8 cellular contexts compared by ENCODE assay signal in genomic region chr20:50724851-50725721, GRCh38. TPM values are rescaled to one million over a fixed set of nuclear protein-coding genes. Genes with fewer than 3 reads are reported as not detected.
DNase-seq lines count a peak whose midpoint lies in the region; FAIRE-seq and TF ChIP-seq lines count a peak whose summit lies in the region.

No MANE protein-coding gene starts in this region.

- peak overlapping the region; percentile 3 for H4K91ac ChIP-seq in H1 (replicated peaks; ENCODE audit: insufficient read length, low read length)

- H3K27ac ChIP-seq in SK-N-MC = peak overlapping the region; percentile 77
- H3K27ac ChIP-seq in H1 (ENCODE audit: low read depth, low read length) = 0 out of 2 replicates have a peak overlapping the region, but pooled peaks have one; percentile 16

- H3K4me1 ChIP-seq in H1 (replicated peaks in 1 of 4; ENCODE audit: control insufficient read depth in 3 of 4, insufficient read depth in 4 of 4, low read length in 3 of 4) = peaks cover 2 to 11% (median 9%) of the 10 kb centered on the region in 4 experiments; a peak in 5 of 7 replicates

- peak overlapping the region; percentile 41 to 45; a peak in 2 of 4 replicates for H3K4me2 ChIP-seq in H1 (ENCODE audit: insufficient read depth in 1 of 2, low read depth in 2 of 2, low read length in 2 of 2)

- H3K23me2 ChIP-seq in H1 (ENCODE audit: low read depth, low read length) = peaks cover 1% of the 10 kb centered on the region; the same call in 1 of the 2 replicates

- H2AFZ ChIP-seq in H1 (ENCODE audit: low read length) = peak overlapping the region; percentile 93

- peaks cover 6% of the 10 kb centered on the region for H3K4me1 Mint-ChIP-seq in neural crest cell

- peak overlapping the region; percentile 49; the same call in 1 of the 2 replicates for H2BK5ac ChIP-seq in H1 (ENCODE audit: low read depth, low read length)

- H3K4me3 Mint-ChIP-seq in neural crest cell = no peak overlapping the region

- no peak overlapping the region for H3K27ac Mint-ChIP-seq in neural crest cell (ENCODE audit: unreplicated experiment)

- no peak for TF ChIP-seq RAD21 in H1 (IDR thresholded peaks at IDR 0.05 in 1 of 2, conservative IDR thresholded peaks at IDR 0.05 in 1 of 2; ENCODE audit: low read depth in 2 of 2, low read length in 2 of 2)

- TF ChIP-seq POLR2A in H1 (IDR thresholded peaks at IDR 0.05; ENCODE audit: control extremely low read depth in 1 of 2, low read depth in 2 of 2, low read length in 2 of 2) = no peak

- peak overlapping the region; percentile 1 for H3K4ac ChIP-seq in H1 (replicated peaks; ENCODE audit: insufficient read length, low read depth, low read length)

- no peak overlapping the region for H3K23ac ChIP-seq in H1 (ENCODE audit: insufficient read length)

- peak overlapping the region; percentile 72; the same call in 1 of the 2 replicates for H2BK20ac ChIP-seq in H1 (ENCODE audit: low read length)

- H4K8ac ChIP-seq in H1 (ENCODE audit: extremely low read depth, insufficient read depth, low read length) = no peak overlapping the region; the same call in 1 of the 2 replicates

- no peak overlapping the region for H2AK5ac ChIP-seq in H1 (ENCODE audit: low read depth, low read length)

- no peaks in the 10 kb centered on the region for H3K36me3 Mint-ChIP-seq in neural crest cell (ENCODE audit: low read depth)

- WGBS in H1 (ENCODE audit: extremely low coverage in 1 of 2, insufficient coverage in 1 of 2, insufficient read length in 1 of 2, insufficient replicate concordance in 2 of 2, low coverage in 1 of 2, low lambda C conversion rate in 2 of 2, missing lambda C conversion rate in 1 of 2), 2 experiments = 69% methylated on average over 14 of the region's 14 CpGs; no CpG with 5 or more reads in 1 of the 2 experiments

- H3K79me1 ChIP-seq in H1 (ENCODE audit: low read depth, low read length) = no peaks in the 10 kb centered on the region

- H2BK15ac ChIP-seq in H1 (ENCODE audit: low read length) = peak overlapping the region; percentile 88; the same call in 1 of the 2 replicates

- H3K14ac ChIP-seq in H1 (ENCODE audit: insufficient read length) = no peak overlapping the region

- peak overlapping the region; percentile 57 for H3K9ac ChIP-seq in SK-N-MC (ENCODE audit: insufficient read length)
- H3K9ac ChIP-seq in H1 (replicated peaks in 1 of 4; ENCODE audit: extremely low read depth in 1 of 4, low read depth in 3 of 4, low read length in 3 of 4) = 0 out of 7 replicates have a peak overlapping the region, but pooled peaks of 1 of the 4 experiments have one; percentile 11

- peak overlapping the region; percentile 79; the same call in 1 of the 2 replicates for H3K18ac ChIP-seq in H1 (ENCODE audit: extremely low read depth, low read length)

- TF ChIP-seq EP300 in H1 (IDR thresholded peaks at IDR 0.05; ENCODE audit: borderline replicate concordance in 1 of 2, low read depth in 2 of 2, low read length in 2 of 2) = no peak

- DNase-seq in GM10266 (ENCODE audit: extremely low spot score) = peak; percentile 32
- DNase-seq in SK-N-MC (ENCODE audit: low read depth, low spot score) = no peak
- no peak for DNase-seq in H1 (ENCODE audit: low read depth in 1 of 2, low spot score in 2 of 2)
- DNase-seq in neural crest cell (ENCODE audit: low read depth, low spot score) = peak; percentile 28
- peak; percentile 63 for DNase-seq in superior temporal gyrus (ENCODE audit: extremely low spot score)
- DNase-seq in NCI-H1694 (lab: John Stamatoyannopoulos, UW) = no peak
- DNase-seq in RPMI8226 = no peak
- DNase-seq in HuH-7 (ENCODE audit: low spot score) = no peak

- FAIRE-seq in H1 (lab: Jason Lieb, UNC) = no peak

- H3K27me3 Mint-ChIP-seq in neural crest cell (ENCODE audit: low read depth) = no peaks in the 10 kb centered on the region

- no peaks in the 10 kb centered on the region for H3K27me3 ChIP-seq in H1 (replicated peaks in 1 of 4; ENCODE audit: control insufficient read depth in 3 of 4, extremely low read depth in 1 of 4, insufficient read depth in 3 of 4, low read length in 3 of 4)

- H4K20me1 ChIP-seq in H1 (replicated peaks in 1 of 2; ENCODE audit: control insufficient read depth in 1 of 2, insufficient read depth in 2 of 2, low read length in 2 of 2) = no peaks in the 10 kb centered on the region

- POLR2A ChIA-PET in H1 (lab: Charles Lee; ENCODE audit: partially characterized antibody) = interaction anchor here (0.8 to 1.8 kb wide), 7 partner anchors 11 to 133 kb away, joined by 3 to 5 read pairs (median 3); no protein-coding TSS in a partner anchor

- TF ChIP-seq CTCF in GM10266 (IDR thresholded peaks at IDR 0.05; ENCODE audit: control insufficient read depth, insufficient read depth, low read depth, missing control alignments) (no peak), H1 (IDR thresholded peaks at IDR 0.05; ENCODE audit: control extremely low read depth in 1 of 3, insufficient read depth in 1 of 3, low read depth in 1 of 3, low read length in 3 of 3) (no peak), neural crest cell (conservative IDR thresholded peaks at IDR 0.05) (no peak)

- no peak overlapping the region for H2BK120ac ChIP-seq in H1 (replicated peaks; ENCODE audit: low read depth, low read length)

- H3K9me3 Mint-ChIP-seq in neural crest cell = no peaks in the 10 kb centered on the region

- H3K36me3 ChIP-seq in SK-N-MC (ENCODE audit: insufficient read depth, low read length) (no peaks in the 10 kb centered on the region), H1 (ENCODE audit: control insufficient read depth in 2 of 4, insufficient read depth in 4 of 4, low read length in 3 of 4) (no peaks in the 10 kb centered on the region)

- H3K56ac ChIP-seq in H1 (replicated peaks; ENCODE audit: insufficient read length, low read depth, low read length) = no peak overlapping the region

- H2BK12ac ChIP-seq in H1 (ENCODE audit: low read depth, low read length) = peak overlapping the region; percentile 22; the same call in 1 of the 2 replicates

- no peaks in the 10 kb centered on the region for H3K79me2 ChIP-seq in H1 (ENCODE audit: control insufficient read depth in 1 of 2, insufficient read depth in 2 of 2, low read length in 2 of 2)

- H4K5ac ChIP-seq in H1 (ENCODE audit: insufficient read length, low read depth, low read length) = no peak overlapping the region

- H3K9me3 ChIP-seq in SK-N-MC (ENCODE audit: low read depth, low read length) (no peaks in the 10 kb centered on the region), H1 (ENCODE audit: insufficient read depth in 2 of 2, low read depth in 1 of 2, low read length in 1 of 2) (no peaks in the 10 kb centered on the region)

- CTCF ChIA-PET in H1 (lab: Charles Lee; ENCODE audit: partially characterized antibody) = interaction anchor here (0.8 to 3.5 kb wide), 14 partner anchors 9 to 139 kb away, joined by 3 to 16 read pairs (median 4); partner anchors contain the start of gene BCAS4

- H3K4me3 ChIP-seq in SK-N-MC = peak overlapping the region; percentile 63
- no peak overlapping the region for H3K4me3 ChIP-seq in H1 (ENCODE audit: extremely low read depth in 1 of 4, insufficient read depth in 2 of 4, low read depth in 3 of 4, low read length in 4 of 4)

TF ChIP-seq in H1, 55 proteins besides CTCF, POLR2A, EP300 and RAD21 (continues in another document):
- TF ChIP-seq SP1 (IDR thresholded peaks at IDR 0.05; ENCODE audit: low read depth, low read length) = 0 out of 2 replicates have a peak, but pooled peaks have one; percentile 13
- TF ChIP-seq TBP (IDR thresholded peaks at IDR 0.05; ENCODE audit: low read depth, low read length) = no peak
- TF ChIP-seq TEAD4 (IDR thresholded peaks at IDR 0.05; ENCODE audit: low read depth, low read length) = peak; percentile 51; the same call in 1 of the 2 replicates
- no peak for TF ChIP-seq RNF2 (IDR thresholded peaks at IDR 0.05; ENCODE audit: borderline replicate concordance, low read depth, low read length, missing control alignments, poor library complexity, severe bottlenecking)
- peak; percentile 26; the same call in 1 of the 2 replicates for TF ChIP-seq EGR1 (IDR thresholded peaks at IDR 0.05; ENCODE audit: borderline replicate concordance, low read depth, low read length)
- TF ChIP-seq CHD2 (IDR thresholded peaks at IDR 0.05; ENCODE audit: low read length) = no peak
- TF ChIP-seq RXRA (IDR thresholded peaks at IDR 0.05; ENCODE audit: insufficient read depth, low read depth, low read length) = no peak
- TF ChIP-seq GABPA (IDR thresholded peaks at IDR 0.05; ENCODE audit: borderline replicate concordance, insufficient read depth, low read length) = no peak
- no peak for TF ChIP-seq HDAC6 (IDR thresholded peaks at IDR 0.05; ENCODE audit: low read depth, low read length)
- no peak for TF ChIP-seq NRF1 (IDR thresholded peaks at IDR 0.05; ENCODE audit: low read depth, low read length)
- no peak for TF ChIP-seq TAF7 (optimal IDR thresholded peaks at IDR 0.05; ENCODE audit: borderline replicate concordance, low read depth, low read length)
- TF ChIP-seq SRF (IDR thresholded peaks at IDR 0.05; ENCODE audit: low read depth, low read length) = no peak
- no peak for TF ChIP-seq EZH2 (IDR thresholded peaks at IDR 0.05; ENCODE audit: low read depth, low read length, severe bottlenecking)
- TF ChIP-seq RBBP5 (IDR thresholded peaks at IDR 0.05; ENCODE audit: borderline replicate concordance, low read depth, low read length) = peak; percentile 92; the same call in 1 of the 2 replicates
- no peak for TF ChIP-seq TCF12 (IDR thresholded peaks at IDR 0.05; ENCODE audit: low read depth, low read length)

RNA-seq across cellular contexts. Expression of gene PARD6B, which starts 6.3 kb away (rescaled TPM):
- total RNA-seq in H1 (2021; fragmentation: NEBNext Ultra II Directional; extraction: Animal tissue kit (Norgen Biotek cat#: 25700)) = 27.3 and 34.1 TPM in 2 replicates
- 3.3 and 5.2 TPM in 2 replicates for polyA plus RNA-seq in H1 (2011; rRNA removed)
- polyA plus RNA-seq in H1 (2011; cell fraction: cytosol; rRNA removed) = 5.0 TPM
- 2.2 TPM for polyA plus RNA-seq in H1 (2011; cell fraction: nucleus; rRNA removed)
- 3.3 to 5.1 TPM (median 3.8 TPM) in 4 replicates for polyA plus RNA-seq in H1 (2012, experiment 1 of 2)
- polyA plus RNA-seq in H1 (2012, experiment 2 of 2) = 1.2 TPM
- polyA plus RNA-seq in H1 (2013, experiment 1 of 2) = 5.8 TPM
- polyA plus RNA-seq in H1 (2013, experiment 2 of 2) = 5.6 TPM
- polyA minus RNA-seq in H1 (2011; rRNA and poly(A)+ RNA removed) = 12.2 and 13.7 TPM in 2 replicates
- polyA minus RNA-seq in H1 (2011; cell fraction: cytosol; rRNA and poly(A)+ RNA removed) = 16.4 TPM
- 6.4 TPM for polyA minus RNA-seq in H1 (2011; cell fraction: nucleus; rRNA and poly(A)+ RNA removed)
- 9.5 and 9.8 TPM in 2 replicates for total RNA-seq in neural crest cell

RNA-seq across cellular contexts. Expression of gene RIPOR3, which starts 33.7 kb away (rescaled TPM):
- 4.5 and 4.7 TPM in 2 replicates for total RNA-seq in H1 (2021; fragmentation: NEBNext Ultra II Directional; extraction: Animal tissue kit (Norgen Biotek cat#: 25700))
- polyA plus RNA-seq in H1 (2011; rRNA removed) = 3.6 and 5.6 TPM in 2 replicates
- 6.9 TPM for polyA plus RNA-seq in H1 (2011; cell fraction: cytosol; rRNA removed)
- 43.0 TPM for polyA plus RNA-seq in H1 (2011; cell fraction: nucleus; rRNA removed)
- 5.7 to 7.7 TPM (median 5.9 TPM) in 4 replicates for polyA plus RNA-seq in H1 (2012, experiment 1 of 2)
- polyA plus RNA-seq in H1 (2012, experiment 2 of 2) = 1.6 TPM
- polyA plus RNA-seq in H1 (2013, experiment 1 of 2) = 3.2 TPM
- 2.5 TPM for polyA plus RNA-seq in H1 (2013, experiment 2 of 2)
- 3.3 and 3.8 TPM in 2 replicates for polyA minus RNA-seq in H1 (2011; rRNA and poly(A)+ RNA removed)
- polyA minus RNA-seq in H1 (2011; cell fraction: cytosol; rRNA and poly(A)+ RNA removed) = 3.1 TPM
- 9.2 TPM for polyA minus RNA-seq in H1 (2011; cell fraction: nucleus; rRNA and poly(A)+ RNA removed)
- 0.43 and 0.44 TPM in 2 replicates for total RNA-seq in neural crest cell

Comparison
In these comparisons a context has a peak if more than half of its experiments do, and no peak if none do; other contexts are left out.
1. DNase-seq: peak in GM10266 (single experiment), neural crest cell (single experiment) and superior temporal gyrus (single experiment); none in SK-N-MC (single experiment), H1 (0 of 2), NCI-H1694 (single experiment), RPMI8226 (single experiment) and HuH-7 (single experiment).